In genomic region chr2:241636182-241636982, GRCh38 we compare ENCODE assay signal across 8 cellular contexts. TPM values are rescaled to one million over a fixed set of nuclear protein-coding genes. Genes with fewer than 3 reads are reported as not detected.
DNase-seq lines count a peak whose midpoint lies in the region; ATAC-seq and TF ChIP-seq lines count a peak whose summit lies in the region.

No MANE protein-coding gene starts in this region.

- H3K9me3 ChIP-seq in A673 (ENCODE audit: low read depth, low read length, poor library complexity, severe bottlenecking) = no peaks in the 10 kb centered on the region
- H3K9me3 ChIP-seq in PC-9 (ENCODE audit: insufficient read depth, low read depth) = no peaks in the 10 kb centered on the region

- no peaks in the 10 kb centered on the region for H3F3A ChIP-seq in PC-9 (ENCODE audit: insufficient read depth, low read depth)

- H3K36me3 ChIP-seq in A673 (ENCODE audit: insufficient read depth, low read length, poor library complexity, severe bottlenecking) = peaks cover 41% of the 10 kb centered on the region
- peaks cover 12% of the 10 kb centered on the region for H3K36me3 ChIP-seq in PC-9 (ENCODE audit: low read depth)

- peak overlapping the region; percentile 82 for H2AFZ ChIP-seq in PC-9

- peaks cover 85% of the 10 kb centered on the region for H3K79me2 ChIP-seq in PC-9 (ENCODE audit: low read depth)

- no peak for TF ChIP-seq CTCF in A673 (conservative IDR thresholded peaks at IDR 0.05; ENCODE audit: low read depth, low read length)
- no peak for TF ChIP-seq CTCF in PC-9 (conservative IDR thresholded peaks at IDR 0.05)

- H3K4me1 ChIP-seq in A673 (ENCODE audit: insufficient read depth, low read length, poor library complexity, severe bottlenecking) (peaks cover 5% of the 10 kb centered on the region), PC-9 (replicated peaks; ENCODE audit: insufficient read depth) (peaks cover 25% of the 10 kb centered on the region)

- H3K27me3 ChIP-seq in A673 (replicated peaks; ENCODE audit: insufficient read depth, low read depth, low read length, poor library complexity) = no peaks in the 10 kb centered on the region
- no peaks in the 10 kb centered on the region for H3K27me3 ChIP-seq in PC-9 (ENCODE audit: insufficient read depth, low read depth)

- CTCF ChIA-PET in A673 (lab: Charles Lee) = interaction anchor here (0.7 kb wide), 1 partner anchor 653 kb away, joined by 5 read pairs; no protein-coding TSS in a partner anchor
- CTCF ChIA-PET in PC-9 (lab: Charles Lee) = interaction anchor here (0.7 kb wide), 1 partner anchor 10 kb away, joined by 5 read pairs; no protein-coding TSS in a partner anchor

- H3K4me3 ChIP-seq in A673 (ENCODE audit: low read depth, low read length, poor library complexity, severe bottlenecking) (peak overlapping the region; percentile 96), PC-9 (peak overlapping the region; percentile 92), iPS-11a (ENCODE audit: low read depth, low read length) (peak overlapping the region; percentile 78), skin epidermis (peak overlapping the region; percentile 77 to 100 (median 87))

- no peaks in the 10 kb centered on the region for H3K9me2 ChIP-seq in PC-9 (ENCODE audit: insufficient read depth)

- peak overlapping the region; percentile 84 for H3K4me2 ChIP-seq in PC-9

- peaks cover 41% of the 10 kb centered on the region for H4K20me1 ChIP-seq in PC-9 (ENCODE audit: insufficient read depth)

- BruUV-seq in A673 (replicated peaks; lab: Mats Ljungman, UMichigan) (no TSS peak), PC-9 (replicated peaks; lab: Mats Ljungman, UMichigan) (no TSS peak)

- intact Hi-C loops in A673 (cut with micrococcal nuclease; ENCODE audit: unreplicated experiment) = no loop called here
- intact Hi-C loops in PC-9 (cut with micrococcal nuclease; ENCODE audit: unreplicated experiment) = loop anchor here (10.0 kb wide), 1 partner anchor 362 kb away; no protein-coding TSS in a partner anchor

- DNase-seq in A673 (ENCODE audit: low spot score) (peak; percentile 51), PC-9 (peak; percentile 44 to 60), amniotic epithelial cell (ENCODE audit: low read depth) (peak; percentile 13), NCI-H1436 (lab: John Stamatoyannopoulos, UW) (no peak)

- ATAC-seq in GM18517 (IDR thresholded peaks at IDR 0.05; ENCODE audit: unreplicated experiment) = peak; percentile 28
- ATAC-seq in HG02970 (IDR thresholded peaks at IDR 0.05; ENCODE audit: low FRiP score, unreplicated experiment) = peak; percentile 26

- H3K27ac ChIP-seq in A673 (ENCODE audit: low read depth, low read length, poor library complexity, severe bottlenecking) (peak overlapping the region; percentile 99), PC-9 (peak overlapping the region; percentile 43), skin epidermis (peak overlapping the region; percentile 78 to 100 (median 100))

- POLR2A ChIA-PET in A673 (lab: Charles Lee; ENCODE audit: low non-redundant PET) = interaction anchor here (0.6 kb wide), 1 partner anchor 10 kb away, joined by 3 read pairs; no protein-coding TSS in a partner anchor
- POLR2A ChIA-PET in PC-9 (lab: Charles Lee; ENCODE audit: unreplicated experiment) = interaction anchor here (0.6 kb wide), 2 partner anchors 379 to 1049 kb away, joined by 4 to 6 read pairs; no protein-coding TSS in a partner anchor

RNA-seq across cellular contexts. Expression of gene THAP4, which starts 0.6 kb away (rescaled TPM):
- 82.0 and 84.9 TPM in 2 replicates for total RNA-seq in A673 (2021)
- 78.2 and 94.8 TPM in 2 replicates for total RNA-seq in PC-9 (2021)

RNA-seq across cellular contexts. Expression of gene ATG4B, which starts 1.1 kb away (rescaled TPM):
- total RNA-seq in A673 (2021) (102 and 122 TPM in 2 replicates), PC-9 (2021) (162 and 177 TPM in 2 replicates)

RNA-seq across cellular contexts. Expression of gene DTYMK, which starts 50.2 kb away (rescaled TPM):
- 139 TPM in 2 replicates for total RNA-seq in A673 (2021)
- total RNA-seq in PC-9 (2021) = 183 and 191 TPM in 2 replicates

Comparison
In these comparisons a context has a peak if more than half of its experiments do, and no peak if none do; other contexts are left out.
1. H3K27ac ChIP-seq: peak in every context shown above with its lines; median percentile 100 in skin epidermis; 99 in A673; 43 in PC-9.